ENCODE assay signal across 19 cellular contexts in genomic region chr18:49002881-49003280, GRCh38. TPM values are rescaled to one million over a fixed set of nuclear protein-coding genes. Genes with fewer than 3 reads are reported as not detected.
DNase-seq lines count a peak whose midpoint lies in the region; ATAC-seq, FAIRE-seq and TF ChIP-seq lines count a peak whose summit lies in the region.
"Had no signal": no experiment of that assay in that cellular context is flagged by ENCODE, and none has a peak within 500 bp of the region (broad histone marks: within the 10 kb centered on the region; RNA-seq: fewer than 3 reads in every experiment).

No MANE protein-coding gene starts in this region.

- no peaks in the 10 kb centered on the region for H3K79me2 ChIP-seq in GM23338 (replicated peaks; ENCODE audit: insufficient read depth)
- no peaks in the 10 kb centered on the region for H3K79me2 ChIP-seq in H1 (ENCODE audit: control insufficient read depth in 1 of 2, insufficient read depth in 2 of 2, low read length in 2 of 2)
- no peaks in the 10 kb centered on the region for H3K79me2 ChIP-seq in mesendoderm (ENCODE audit: control insufficient read depth, insufficient read depth, low read length)

- H3K4ac ChIP-seq in H1 (replicated peaks; ENCODE audit: insufficient read length, low read depth, low read length) (no peak overlapping the region), mesendoderm (ENCODE audit: low read depth, low read length) (no peak overlapping the region)

- FAIRE-seq in RCC 7860 (lab: Jason Lieb, UNC) (no peak), H1 (lab: Jason Lieb, UNC) (no peak)
- FAIRE-seq: GM12892, GM18507 had no signal

- H3K23ac ChIP-seq in H1 (ENCODE audit: insufficient read length) (no peak overlapping the region), mesendoderm (ENCODE audit: low read length) (no peak overlapping the region)

- TF ChIP-seq EP300 in H1 (IDR thresholded peaks at IDR 0.05; ENCODE audit: borderline replicate concordance in 1 of 2, low read depth in 2 of 2, low read length in 2 of 2): no peak

- H3K27ac ChIP-seq in GM23338 (ENCODE audit: low read depth) (no peak overlapping the region), H1 (ENCODE audit: low read depth, low read length) (no peak overlapping the region), mesendoderm (ENCODE audit: low read depth, low read length) (no peak overlapping the region), SJCRH30 (no peak overlapping the region)
- H3K27ac ChIP-seq: BLaER1 had no signal

- no peak overlapping the region for H4K5ac ChIP-seq in H1 (ENCODE audit: insufficient read length, low read depth, low read length)
- no peak overlapping the region for H4K5ac ChIP-seq in mesendoderm (ENCODE audit: low read length)

- peaks cover 17% of the 10 kb centered on the region for H3K4me1 ChIP-seq in GM23338 (ENCODE audit: insufficient read depth)
- H3K4me1 ChIP-seq in H1 (replicated peaks in 1 of 4; ENCODE audit: control insufficient read depth in 3 of 4, insufficient read depth in 4 of 4, low read length in 3 of 4): peaks cover 0 to 16% (median 7%) of the 10 kb centered on the region in 4 experiments; a peak in 6 of 7 replicates
- H3K4me1 ChIP-seq in mesendoderm (ENCODE audit: control insufficient read depth, low read depth, low read length): peaks cover 8% of the 10 kb centered on the region
- H3K4me1 ChIP-seq in SJCRH30: peaks cover 5% of the 10 kb centered on the region; the same call in 1 of the 2 replicates

- H3K4me2 ChIP-seq in GM23338: no peak overlapping the region
- H3K4me2 ChIP-seq in H1 (ENCODE audit: insufficient read depth in 1 of 2, low read depth in 2 of 2, low read length in 2 of 2): no peak overlapping the region
- no peak overlapping the region for H3K4me2 ChIP-seq in mesendoderm (ENCODE audit: low read length)
- H3K4me2 ChIP-seq: BLaER1 had no signal

- H3K36me3 ChIP-seq in GM23338 (ENCODE audit: insufficient read depth) (no peaks in the 10 kb centered on the region), H1 (ENCODE audit: control insufficient read depth in 2 of 4, insufficient read depth in 4 of 4, low read length in 3 of 4) (no peaks in the 10 kb centered on the region), mesendoderm (ENCODE audit: control insufficient read depth, insufficient read depth, low read length) (no peaks in the 10 kb centered on the region), SJCRH30 (no peaks in the 10 kb centered on the region)

- H3K9me3 ChIP-seq in H1 (ENCODE audit: insufficient read depth in 2 of 2, low read depth in 1 of 2, low read length in 1 of 2) (no peaks in the 10 kb centered on the region), SJCRH30 (replicated peaks) (no peaks in the 10 kb centered on the region)
- H3K9me3 ChIP-seq: BLaER1 had no signal

- H2BK120ac ChIP-seq in H1 (replicated peaks; ENCODE audit: low read depth, low read length) (no peak overlapping the region), mesendoderm (ENCODE audit: low read depth, low read length) (no peak overlapping the region)

- H3K27me3 Mint-ChIP-seq in GM23338 (ENCODE audit: insufficient read depth, low read depth, poor library complexity): peaks cover 7% of the 10 kb centered on the region
- H3K27me3 Mint-ChIP-seq in activated CD8-positive, alpha-beta memory T cell treated with anti-CD3 and anti-CD28 coated beads, Interleukin-2, amount 10 ng/mL, durations not matched to agents 7 days and 5 days: peaks cover 8% of the 10 kb centered on the region
- H3K27me3 Mint-ChIP-seq: CD4-positive, alpha-beta memory T cell had no signal

- H3K4me3 Mint-ChIP-seq in GM23338: no peak overlapping the region
- no peak overlapping the region for H3K4me3 Mint-ChIP-seq in activated CD8-positive, alpha-beta memory T cell treated with anti-CD3 and anti-CD28 coated beads, Interleukin-2, amount 10 ng/mL, durations not matched to agents 7 days and 5 days
- H3K4me3 Mint-ChIP-seq: CD14-positive monocyte; CD4-positive, alpha-beta memory T cell; H9 had no signal

- no peaks in the 10 kb centered on the region for H4K20me1 ChIP-seq in GM23338 (replicated peaks; ENCODE audit: insufficient read depth)
- peaks cover 0 to 2% of the 10 kb centered on the region in 2 experiments for H4K20me1 ChIP-seq in H1 (replicated peaks in 1 of 2; ENCODE audit: control insufficient read depth in 1 of 2, insufficient read depth in 2 of 2, low read length in 2 of 2)

- H3K56ac ChIP-seq in H1 (replicated peaks; ENCODE audit: insufficient read length, low read depth, low read length): no peak overlapping the region
- peak overlapping the region; percentile 19 for H3K56ac ChIP-seq in mesendoderm (ENCODE audit: low read length)

- no peak overlapping the region for H4K8ac ChIP-seq in H1 (ENCODE audit: extremely low read depth, insufficient read depth, low read length)
- no peak overlapping the region for H4K8ac ChIP-seq in mesendoderm (ENCODE audit: low read depth, low read length)

- H3K18ac ChIP-seq in H1 (ENCODE audit: extremely low read depth, low read length) (no peak overlapping the region), mesendoderm (ENCODE audit: low read length) (no peak overlapping the region)

- no peak overlapping the region for H3K14ac ChIP-seq in H1 (ENCODE audit: insufficient read length)

- H3K9ac ChIP-seq in H1 (replicated peaks in 1 of 4; ENCODE audit: extremely low read depth in 1 of 4, low read depth in 3 of 4, low read length in 3 of 4) (no peak overlapping the region), mesendoderm (ENCODE audit: low read length) (no peak overlapping the region)
- H3K9ac ChIP-seq: BLaER1 had no signal

- no peak for ATAC-seq in GM23338
- no peak for ATAC-seq in activated CD8-positive, alpha-beta memory T cell treated with anti-CD3 and anti-CD28 coated beads, Interleukin-2, amount 10 ng/mL, durations not matched to agents 7 days and 5 days

- no peak for TF ChIP-seq POLR2A in H1 (IDR thresholded peaks at IDR 0.05; ENCODE audit: control extremely low read depth in 1 of 2, low read depth in 2 of 2, low read length in 2 of 2)

- H3K36me3 Mint-ChIP-seq in GM23338 (ENCODE audit: low read depth): no peaks in the 10 kb centered on the region; the same call in 2 of the 3 replicates
- H3K36me3 Mint-ChIP-seq in activated CD8-positive, alpha-beta memory T cell treated with anti-CD3 and anti-CD28 coated beads, Interleukin-2, amount 10 ng/mL, durations not matched to agents 7 days and 5 days: no peaks in the 10 kb centered on the region
- H3K36me3 Mint-ChIP-seq: CD14-positive monocyte; CD4-positive, alpha-beta memory T cell had no signal

- H2BK20ac ChIP-seq in H1 (ENCODE audit: low read length): 0 out of 2 replicates have a peak overlapping the region, but pooled peaks have one; percentile 61

- peak overlapping the region; percentile 52; the same call in 1 of the 2 replicates for H2AFZ ChIP-seq in GM23338
- H2AFZ ChIP-seq in H1 (ENCODE audit: low read length): no peak overlapping the region

- no peaks in the 10 kb centered on the region for H3K9me2 ChIP-seq in GM23338 (ENCODE audit: insufficient read depth)

- TF ChIP-seq RAD21 in H1 (IDR thresholded peaks at IDR 0.05 in 1 of 2, conservative IDR thresholded peaks at IDR 0.05 in 1 of 2; ENCODE audit: low read depth in 2 of 2, low read length in 2 of 2): no peak

- no peak overlapping the region for H4K91ac ChIP-seq in H1 (replicated peaks; ENCODE audit: insufficient read length, low read length)

- no peaks in the 10 kb centered on the region; the same call in 2 of the 3 replicates for H3K9me3 Mint-ChIP-seq in GM23338
- no peaks in the 10 kb centered on the region for H3K9me3 Mint-ChIP-seq in activated CD8-positive, alpha-beta memory T cell treated with anti-CD3 and anti-CD28 coated beads, Interleukin-2, amount 10 ng/mL, durations not matched to agents 7 days and 5 days (ENCODE audit: low read depth)
- H3K9me3 Mint-ChIP-seq: CD4-positive, alpha-beta memory T cell; H9 had no signal

- DNase-seq in GM23338 (ENCODE audit: low spot score) (no peak), RCC 7860 (ENCODE audit: low spot score) (peak; percentile 37), H1 (ENCODE audit: low read depth in 1 of 2, low spot score in 2 of 2) (no peak), mesendoderm (no peak), NCI-H1436 treated with DMSO at 0.1 percent for 48 hours (lab: John Stamatoyannopoulos, UW) (no peak), SJCRH30 (no peak)
- DNase-seq in activated CD4-positive, alpha-beta T cell treated with anti-CD3 and anti-CD28 coated beads for 48 hours: no peak
- no peak for DNase-seq in activated CD8-positive, alpha-beta memory T cell treated with anti-CD3 and anti-CD28 coated beads, Interleukin-2, amount 10 ng/mL, durations not matched to agents 7 days and 5 days
- DNase-seq: 8988T; CD4-positive, alpha-beta memory T cell; DMS153; DMS79; GDM1; GOT3; H9 had no signal

- H3K23me2 ChIP-seq in H1 (ENCODE audit: low read depth, low read length): no peaks in the 10 kb centered on the region

- no peaks in the 10 kb centered on the region for H3F3A ChIP-seq in GM23338 (replicated peaks; ENCODE audit: low read depth)

- WGBS in H1 (ENCODE audit: extremely low coverage in 1 of 2, insufficient coverage in 1 of 2, insufficient read length in 1 of 2, insufficient replicate concordance in 2 of 2, low coverage in 1 of 2, low lambda C conversion rate in 2 of 2, missing lambda C conversion rate in 1 of 2), 2 experiments: 91% methylated on average over 9 of the region's 9 CpGs; no CpG with 5 or more reads in 1 of the 2 experiments
- WGBS in mesendoderm (ENCODE audit: extremely low coverage, insufficient coverage, low lambda C conversion rate): no CpG with 5 or more reads among the region's 9 CpGs

- TF ChIP-seq CTCF in GM23338 (conservative IDR thresholded peaks at IDR 0.05; ENCODE audit: low read depth in 2 of 2) (no peak), H1 (IDR thresholded peaks at IDR 0.05; ENCODE audit: control extremely low read depth in 1 of 3, insufficient read depth in 1 of 3, low read depth in 1 of 3, low read length in 3 of 3) (no peak)

- H2BK15ac ChIP-seq in H1 (ENCODE audit: low read length): no peak overlapping the region; the same call in 1 of the 2 replicates
- no peak overlapping the region for H2BK15ac ChIP-seq in mesendoderm (replicated peaks; ENCODE audit: low read depth)

- CTCF ChIA-PET in H1 (lab: Charles Lee; ENCODE audit: partially characterized antibody): interaction anchor here (1.4 kb wide), 1 partner anchor 41 kb away, joined by 4 read pairs; no protein-coding TSS in a partner anchor
- CTCF ChIA-PET in activated CD8-positive, alpha-beta memory T cell treated with anti-CD3 and anti-CD28 coated beads, Interleukin-2, amount 10 ng/mL, durations not matched to agents 7 days and 5 days (lab: Charles Lee): no interaction called here

- no peak overlapping the region for H3K4me3 ChIP-seq in GM23338
- H3K4me3 ChIP-seq in H1 (ENCODE audit: extremely low read depth in 1 of 4, insufficient read depth in 2 of 4, low read depth in 3 of 4, low read length in 4 of 4): no peak overlapping the region
- no peak overlapping the region for H3K4me3 ChIP-seq in mesendoderm (ENCODE audit: low read length)
- H3K4me3 ChIP-seq in SJCRH30: no peak overlapping the region
- H3K4me3 ChIP-seq: BLaER1 had no signal

- no peaks in the 10 kb centered on the region for H3K27me3 ChIP-seq in GM23338 (ENCODE audit: insufficient read depth)
- no peaks in the 10 kb centered on the region; a peak in 1 of 7 replicates for H3K27me3 ChIP-seq in H1 (replicated peaks in 1 of 4; ENCODE audit: control insufficient read depth in 3 of 4, extremely low read depth in 1 of 4, insufficient read depth in 3 of 4, low read length in 3 of 4)
- no peaks in the 10 kb centered on the region for H3K27me3 ChIP-seq in mesendoderm (ENCODE audit: insufficient read depth, low read length, poor library complexity)
- H3K27me3 ChIP-seq in SJCRH30: no peaks in the 10 kb centered on the region
- H3K27me3 ChIP-seq: BLaER1 had no signal

- H3K27ac Mint-ChIP-seq in GM23338: no peak overlapping the region
- H3K27ac Mint-ChIP-seq in activated CD8-positive, alpha-beta memory T cell treated with anti-CD3 and anti-CD28 coated beads, Interleukin-2, amount 10 ng/mL, durations not matched to agents 7 days and 5 days: no peak overlapping the region
- H3K27ac Mint-ChIP-seq: H9 had no signal

- H3K4me1 Mint-ChIP-seq in GM23338: peaks cover 24% of the 10 kb centered on the region
- no peaks in the 10 kb centered on the region for H3K4me1 Mint-ChIP-seq in activated CD8-positive, alpha-beta memory T cell treated with anti-CD3 and anti-CD28 coated beads, Interleukin-2, amount 10 ng/mL, durations not matched to agents 7 days and 5 days

- POLR2A ChIA-PET in H1 (lab: Charles Lee; ENCODE audit: partially characterized antibody): no interaction called here

- H2AK5ac ChIP-seq in H1 (ENCODE audit: low read depth, low read length): no peak overlapping the region
- no peak overlapping the region for H2AK5ac ChIP-seq in mesendoderm (ENCODE audit: low read length)

- H2BK5ac ChIP-seq in H1 (ENCODE audit: low read depth, low read length) (no peak overlapping the region), mesendoderm (ENCODE audit: low read length) (no peak overlapping the region)

- no peak overlapping the region; the same call in 1 of the 2 replicates for H2BK12ac ChIP-seq in H1 (ENCODE audit: low read depth, low read length)

- H3K79me1 ChIP-seq in H1 (ENCODE audit: low read depth, low read length) (no peaks in the 10 kb centered on the region), mesendoderm (ENCODE audit: low read length) (no peaks in the 10 kb centered on the region)

RNA-seq across cellular contexts. Expression of gene SMAD7, which starts 52.1 kb away (rescaled TPM):
- total RNA-seq in GM23338 (2014; rRNA removed; shearing (Covaris generic)): 28.8 and 29.8 TPM in 2 replicates
- polyA plus RNA-seq in GM23338 (2016; fragmentation: Nextera tagmentation; extraction: Ambion mirVana) (11.8 and 12.0 TPM in 2 replicates), H1 (2011; rRNA removed) (6.5 and 6.6 TPM in 2 replicates)
- 13.8 and 15.5 TPM in 2 replicates for total RNA-seq in H1 (2021; fragmentation: NEBNext Ultra II Directional; extraction: Animal tissue kit (Norgen Biotek cat#: 25700))
- polyA plus RNA-seq in H1 (2011; cell fraction: cytosol; rRNA removed): 6.1 TPM
- 9.4 TPM for polyA plus RNA-seq in H1 (2011; cell fraction: nucleus; rRNA removed)
- 3.7 to 4.5 TPM (median 4.3 TPM) in 4 replicates for polyA plus RNA-seq in H1 (2012, experiment 1 of 2)
- polyA plus RNA-seq in H1 (2012, experiment 2 of 2): 4.8 TPM
- polyA plus RNA-seq in H1 (2013, experiment 1 of 2): 12.4 TPM
- 12.0 TPM for polyA plus RNA-seq in H1 (2013, experiment 2 of 2)
- 10.3 and 13.5 TPM in 2 replicates for polyA minus RNA-seq in H1 (2011; rRNA and poly(A)+ RNA removed)
- 9.7 TPM for polyA minus RNA-seq in H1 (2011; cell fraction: cytosol; rRNA and poly(A)+ RNA removed)
- polyA minus RNA-seq in H1 (2011; cell fraction: nucleus; rRNA and poly(A)+ RNA removed): 9.4 TPM
- polyA plus RNA-seq in mesendoderm (2013, experiment 1 of 2): 25.8 TPM
- polyA plus RNA-seq in mesendoderm (2013, experiment 2 of 2): 23.8 TPM
- total RNA-seq in SJCRH30 (2014; rRNA removed; shearing (Covaris generic)): 3.0 and 3.2 TPM in 2 replicates
- 10 to 100 TPM; 18.5 to 29.3 TPM for total RNA-seq in activated CD8-positive, alpha-beta memory T cell treated with anti-CD3 and anti-CD28 coated beads, Interleukin-2, amount 10 ng/mL, durations not matched to agents 7 days and 5 days
